9 cellular contexts compared by ENCODE assay signal in the genomic region with DNA sequence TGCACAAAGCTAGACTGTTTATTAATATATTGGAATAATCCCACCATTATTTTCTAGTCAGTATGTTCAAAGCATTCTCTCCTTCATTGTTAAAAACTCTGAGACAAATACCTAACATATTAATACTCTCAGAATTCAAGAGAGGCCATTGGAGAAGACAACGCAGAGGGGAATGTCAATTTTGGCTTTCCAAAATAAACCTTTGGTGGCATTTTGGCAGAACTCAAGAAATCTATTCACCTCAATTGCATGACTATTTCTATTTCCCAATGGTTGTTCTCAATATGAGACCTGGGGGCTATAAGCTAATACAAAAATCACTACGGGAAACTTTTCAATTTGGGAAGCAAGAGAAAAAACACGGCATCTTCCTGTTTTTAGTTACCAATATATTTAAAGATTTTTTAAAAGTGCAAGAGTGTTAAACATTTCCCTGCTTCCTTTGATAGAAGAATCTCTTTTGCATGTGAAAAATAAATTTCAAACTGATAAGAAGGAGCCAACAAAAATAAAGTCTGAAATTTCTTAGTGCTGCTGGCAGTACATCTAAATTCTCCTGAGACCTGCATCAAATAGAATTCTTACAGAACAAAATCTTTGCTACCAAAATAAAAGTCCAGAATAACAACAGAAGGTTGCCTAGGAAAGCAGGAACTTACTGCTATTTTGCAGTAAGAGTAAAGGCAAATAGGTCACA. TPM values are rescaled to one million over a fixed set of nuclear protein-coding genes. Genes with fewer than 3 reads are reported as not detected.
DNase-seq lines count a peak whose midpoint lies in the region; ATAC-seq lines count a peak whose summit lies in the region.
"Had no signal": no experiment of that assay in that cellular context is flagged by ENCODE, and none has a peak within 500 bp of the region (broad histone marks: within the 10 kb centered on the region; RNA-seq: fewer than 3 reads in every experiment).

No MANE protein-coding gene starts in this region.

- H3K27ac ChIP-seq in SK-N-MC = peak overlapping the region; percentile 75; the same call in 1 of the 2 replicates
- H3K27ac ChIP-seq: SJSA1 had no signal

- H3K9ac ChIP-seq in SK-N-MC (ENCODE audit: insufficient read length) = no peak overlapping the region

- ATAC-seq in HG03135 (IDR thresholded peaks at IDR 0.05; ENCODE audit: unreplicated experiment) (no peak), GM19397 (IDR thresholded peaks at IDR 0.05; ENCODE audit: unreplicated experiment) (no peak)

- intact Hi-C loops in posterior cingulate gyrus (cut with DNase I) = no loop called here

- H3K9me3 ChIP-seq in SK-N-MC (ENCODE audit: low read depth, low read length) = no peaks in the 10 kb centered on the region
- H3K9me3 ChIP-seq: SJSA1 had no signal

- DNase-seq in EH (ENCODE audit: low read depth) = peak; percentile 38
- DNase-seq in SK-N-MC (ENCODE audit: low read depth, low spot score) = peak; percentile 20
- peak; percentile 83 for DNase-seq in fibroblast of the conjunctiva (ENCODE audit: low read depth)
- DNase-seq in renal cortical epithelial cell (ENCODE audit: low read depth) = peak; percentile 9
- DNase-seq in posterior cingulate gyrus = no peak
- DNase-seq in activated effector memory CD4-positive, alpha-beta T cell treated with Interleukin-2 at 50 U/mL for 16 hours = no peak

- H3K36me3 ChIP-seq in SK-N-MC (ENCODE audit: insufficient read depth, low read length) = peaks cover 35% of the 10 kb centered on the region

- H3K4me3 ChIP-seq in SK-N-MC = no peak overlapping the region
- H3K4me3 ChIP-seq: SJSA1 had no signal

RNA-seq across cellular contexts. Expression of a gene that starts 58.6 kb away (rescaled TPM):
- total RNA-seq in renal cortical epithelial cell = 24.1 and 26.2 TPM in 2 replicates

Comparison
In these comparisons a context has a peak if more than half of its experiments do, and no peak if none do; other contexts are left out.
1. DNase-seq: peak in EH (single experiment), SK-N-MC (single experiment), fibroblast of the conjunctiva (single experiment) and renal cortical epithelial cell (single experiment); none in posterior cingulate gyrus (0 of 10) and activated effector memory CD4-positive, alpha-beta T cell treated with Interleukin-2 at 50 U/mL for 16 hours (single experiment).